In genomic region chr13:110340812-110341444, GRCh38 we compare ENCODE assay signal across 8 cellular contexts. TPM values are rescaled to one million over a fixed set of nuclear protein-coding genes. Genes with fewer than 3 reads are reported as not detected.
A peak's percentile ranks its signal among the peaks of the same experiment; 100 is the strongest.
DNase-seq lines count a peak whose midpoint lies in the region; ATAC-seq, FAIRE-seq and TF ChIP-seq lines count a peak whose summit lies in the region.

No MANE protein-coding gene starts in this region.

- peaks cover 65% of the 10 kb centered on the region for H3K4me1 ChIP-seq in mesodermal cell (ENCODE audit: control insufficient read depth, insufficient read depth, low read length, poor library complexity, severe bottlenecking)

- ATAC-seq in GM19372 (IDR thresholded peaks at IDR 0.05; ENCODE audit: low read depth, unreplicated experiment) (peak; percentile 58), HG02571 (IDR thresholded peaks at IDR 0.05; ENCODE audit: unreplicated experiment) (no peak)

- intact Hi-C loops in MCF 10A (cut with micrococcal nuclease) = no loop called here

- FAIRE-seq in GM12892 (lab: Jason Lieb, UNC) = no peak

- H3K27ac Mint-ChIP-seq in MCF 10A (ENCODE audit: low read depth, unreplicated experiment) = peak overlapping the region; percentile 34

- H3K27me3 ChIP-seq in WERI-Rb-1 (ENCODE audit: insufficient read depth, low read depth, severe bottlenecking) = no peaks in the 10 kb centered on the region

- H3K36me3 ChIP-seq in mesodermal cell (ENCODE audit: control insufficient read depth, insufficient read depth, low read length) = peaks cover 64% of the 10 kb centered on the region
- H3K36me3 ChIP-seq in WERI-Rb-1 = no peaks in the 10 kb centered on the region

- 68 to 73% methylated on average over 17 to 23 of the region's 24 CpGs for WGBS in mesodermal cell (ENCODE audit: insufficient coverage in 2 of 2), 2 experiments

- H3K9me3 Mint-ChIP-seq in MCF 10A (ENCODE audit: unreplicated experiment) = no peaks in the 10 kb centered on the region

- TF ChIP-seq POLR2A in GM12892 (IDR thresholded peaks at IDR 0.05; ENCODE audit: low read depth, low read length) = no peak

- H3K9me3 ChIP-seq in mesodermal cell (ENCODE audit: control insufficient read depth, low read length) (no peaks in the 10 kb centered on the region), WERI-Rb-1 (ENCODE audit: severe bottlenecking) (no peaks in the 10 kb centered on the region)

- POLR2A ChIA-PET in MCF 10A (lab: Yijun Ruan, JAX) = interaction anchor here (1.8 kb wide), 1 partner anchor 9 kb away, joined by 5 read pairs; no protein-coding TSS in a partner anchor

- H3K4me3 Mint-ChIP-seq in MCF 10A (ENCODE audit: unreplicated experiment) = no peak overlapping the region

- no peak overlapping the region for H3K4me3 ChIP-seq in mesodermal cell (ENCODE audit: extremely low read depth, insufficient read depth, low read length, poor library complexity, severe bottlenecking)
- H3K4me3 ChIP-seq in WERI-Rb-1 (ENCODE audit: low read depth, low read length) = no peak overlapping the region

- TF ChIP-seq CTCF in MCF 10A (IDR thresholded peaks at IDR 0.05; ENCODE audit: unreplicated experiment) (no peak), WERI-Rb-1 (IDR thresholded peaks at IDR 0.05; ENCODE audit: low read depth, low read length) (no peak)

- H3K27me3 Mint-ChIP-seq in MCF 10A (ENCODE audit: insufficient read depth, unreplicated experiment) = no peaks in the 10 kb centered on the region

- H3K4me1 Mint-ChIP-seq in MCF 10A (ENCODE audit: insufficient read depth, unreplicated experiment) = peaks cover 34% of the 10 kb centered on the region

- CTCF ChIA-PET in MCF 10A (lab: Yijun Ruan, JAX) = no interaction called here

- DNase-seq in T1000 (lab: John Stamatoyannopoulos, UW) (peak; percentile 58), MCF 10A (ENCODE audit: unreplicated experiment) (no peak), GM12892 (ENCODE audit: insufficient read length) (no peak), WERI-Rb-1 (no peak)
- DNase-seq in stimulated activated CD8-positive, alpha-beta memory T cell treated with anti-CD3 and anti-CD28 coated beads, Interleukin-2, amount 100 ng/mL, for 1 hour (ENCODE audit: low read depth in 2 of 2) = peak; percentile 14 to 30

- H3K27ac ChIP-seq in mesodermal cell (ENCODE audit: low read depth, low read length, severe bottlenecking) = peak overlapping the region; percentile 89
- H3K27ac ChIP-seq in WERI-Rb-1 = no peak overlapping the region

- H3K36me3 Mint-ChIP-seq in MCF 10A (ENCODE audit: insufficient read depth, unreplicated experiment) = peaks cover 4% of the 10 kb centered on the region

- no TSS peak for BruUV-seq in MCF 10A (replicated peaks; lab: Mats Ljungman, UMichigan)

RNA-seq across cellular contexts. Expression of gene COL4A2, which starts 33.8 kb away (rescaled TPM):
- total RNA-seq in MCF 10A (2022) = 54.6 and 66.0 TPM in 2 replicates
- 583 TPM for polyA plus RNA-seq in mesodermal cell (2013, experiment 1 of 2)
- polyA plus RNA-seq in mesodermal cell (2013, experiment 2 of 2) = 545 TPM
- polyA plus RNA-seq in GM12892 (2012; ENCODE audit: missing spikeins) = 0.32 TPM

RNA-seq across cellular contexts. Expression of gene COL4A1, which starts 34.0 kb away (rescaled TPM):
- total RNA-seq in MCF 10A (2022) = 25.9 and 42.1 TPM in 2 replicates
- 570 TPM for polyA plus RNA-seq in mesodermal cell (2013, experiment 1 of 2)
- 588 TPM for polyA plus RNA-seq in mesodermal cell (2013, experiment 2 of 2)
- polyA plus RNA-seq in GM12892 (2012; ENCODE audit: missing spikeins) = not detected

Comparison
In these comparisons a context has a peak if more than half of its experiments do, and no peak if none do; other contexts are left out.
1. DNase-seq: peak in T1000 (single experiment) and stimulated activated CD8-positive, alpha-beta memory T cell treated with anti-CD3 and anti-CD28 coated beads, Interleukin-2, amount 100 ng/mL, for 1 hour (2 of 2); none in MCF 10A (single experiment), GM12892 (single experiment) and WERI-Rb-1 (single experiment).